Comparison of ENCODE assay signal across 23 cellular contexts in genomic region chr6:35064508-35065440, GRCh38.
DNase-seq lines count a peak whose midpoint lies in the region; ATAC-seq, FAIRE-seq and TF ChIP-seq lines count a peak whose summit lies in the region.
"Had no signal": no experiment of that assay in that cellular context is flagged by ENCODE, and none has a peak within 500 bp of the region (broad histone marks: within the 10 kb centered on the region; RNA-seq: fewer than 3 reads in every experiment).

No MANE protein-coding gene starts in this region.

- H3K9me3 ChIP-seq in K562 (replicated peaks; ENCODE audit: control insufficient read depth, insufficient read depth, low read depth, low read length): no peaks in the 10 kb centered on the region
- H3K9me3 ChIP-seq in spleen: no peaks in the 10 kb centered on the region
- H3K9me3 ChIP-seq: psoas muscle, tibial nerve had no signal

- H4K20me1 ChIP-seq in K562 (replicated peaks; ENCODE audit: control insufficient read depth, insufficient read depth, low read length): peaks cover 3% of the 10 kb centered on the region; the same call in 1 of the 2 replicates

- H2AFZ ChIP-seq in K562 (ENCODE audit: low read depth, low read length): no peak overlapping the region

- ATAC-seq in K562: peak; percentile 35; the same call in 2 of the 3 replicates
- ATAC-seq in GM19463 (IDR thresholded peaks at IDR 0.05; ENCODE audit: unreplicated experiment): no peak
- no peak for ATAC-seq in activated CD4-positive, CD25-positive, alpha-beta regulatory T cell treated with anti-CD3 and anti-CD28 coated beads, Interleukin-2, amount 50 U/mL, for 24 hours
- ATAC-seq in GM19455 (IDR thresholded peaks at IDR 0.05; ENCODE audit: unreplicated experiment): no peak
- ATAC-seq: activated CD8-positive, alpha-beta T cell treated with anti-CD3 and anti-CD28 coated beads, Interleukin-2, amount 10 ng/mL, durations not matched to agents 7 days and 5 days; activated T-cell treated with anti-CD3 and anti-CD28 coated beads, Interleukin-2, amount 50 U/mL, for 72 hours; psoas muscle; stimulated activated memory B cell treated with anti-CD40 and anti-IgM and Interleukin-4, amounts not matched to agents 10 μg/mL and 1 μg/mL and 100 μg/mL, for 72 hours had no signal

- no peak overlapping the region for H3K4me2 ChIP-seq in K562 (ENCODE audit: insufficient read depth, low read length)

- peak in 1 of 3 experiments; percentile 22; a peak in 1 of 6 replicates for TF ChIP-seq CTCF in K562 (IDR thresholded peaks at IDR 0.05 in 2 of 3, conservative IDR thresholded peaks at IDR 0.05 in 1 of 3; ENCODE audit: insufficient read depth in 2 of 3, low read depth in 1 of 3, low read length in 3 of 3)
- no peak for TF ChIP-seq CTCF in spleen (IDR thresholded peaks at IDR 0.05 in 8 of 11, conservative IDR thresholded peaks at IDR 0.05 in 3 of 11)

- TF ChIP-seq RAD21 in K562 (CRISPR knock-in tag; conservative IDR thresholded peaks at IDR 0.05 in 1 of 2, IDR thresholded peaks at IDR 0.05 in 1 of 2): no peak

- H3K27me3 ChIP-seq in K562 (ENCODE audit: control insufficient read depth in 2 of 2, insufficient read depth in 2 of 2, low read length in 2 of 2): no peaks in the 10 kb centered on the region
- H3K27me3 ChIP-seq in spleen (replicated peaks in 1 of 7): no peaks in the 10 kb centered on the region
- H3K27me3 ChIP-seq: brain microvascular endothelial cell, tibial nerve had no signal

- no TSS peak for BruUV-seq in K562 (replicated peaks; lab: Mats Ljungman, UMichigan)

- no peaks in the 10 kb centered on the region for H3K79me2 ChIP-seq in K562 (ENCODE audit: control insufficient read depth, insufficient read depth, low read length)

- in situ Hi-C loops in K562 (cut with MboI): no loop called here

- H3K4me3 ChIP-seq in K562 (no peak overlapping the region), spleen (no peak overlapping the region)
- H3K4me3 ChIP-seq: psoas muscle, tibial nerve had no signal

- POLR2A ChIA-PET in K562 (lab: Yijun Ruan, JAX): interaction anchor here (0.5 to 3.0 kb wide), 3 partner anchors 10 to 56 kb away, joined by 3 to 13 read pairs (median 3); no protein-coding TSS in a partner anchor

- H3K4me1 ChIP-seq in K562 (replicated peaks in 1 of 2; ENCODE audit: control insufficient read depth in 2 of 2, insufficient read depth in 2 of 2, low read length in 2 of 2) (peaks cover 0 to 3% of the 10 kb centered on the region in 2 experiments; a peak in 2 of 5 replicates), spleen (peaks cover 0 to 34% (median 16%) of the 10 kb centered on the region in 6 donors)
- H3K4me1 ChIP-seq: psoas muscle had no signal

- intact Hi-C loops in K562 (cut with micrococcal nuclease) (no loop called here), spleen (cut with DNase I; ENCODE audit: low total_unique reads) (loop anchor here (10.0 kb wide), 1 partner anchor 50 kb away; no protein-coding TSS in a partner anchor)

- peaks cover 2% of the 10 kb centered on the region for H3K9me1 ChIP-seq in K562 (ENCODE audit: control insufficient read depth, insufficient read depth, low read length)

- no peak overlapping the region for H3K27ac ChIP-seq in K562 (ENCODE audit: extremely low read depth, low read depth, low read length)
- no peak overlapping the region for H3K27ac ChIP-seq in spleen
- H3K27ac ChIP-seq: brain microvascular endothelial cell, psoas muscle had no signal

- WGBS in K562 (ENCODE audit: insufficient coverage, low coverage, missing lambda C conversion rate): 54% methylated on average over 10 of the region's 10 CpGs
- 83 to 94% (median 91%) methylated on average over 10 of the region's 10 CpGs for WGBS in spleen, 5 donors

- CTCF ChIA-PET in K562 (lab: Yijun Ruan, JAX; ENCODE audit: low intra/inter-chr PET ratio): no interaction called here

- FAIRE-seq in K562 (lab: Jason Lieb, UNC): no peak

- DNase-seq in EH (ENCODE audit: low read depth) (peak; percentile 13), K562 (ENCODE audit: extremely low read depth in 1 of 4, low spot score in 3 of 4) (peak in 2 of 4 experiments; percentile 31 to 52), iPS-NIHi11 (ENCODE audit: low spot score) (peak; percentile 62), spleen (peak; percentile 27), NCI-H2196 treated with DMSO at 0.1 percent for 48 hours (lab: John Stamatoyannopoulos, UW; ENCODE audit: unreplicated experiment) (no peak)
- DNase-seq: activated B cell treated with CpG ODN at 0.5 μM for 24 hours; activated CD8-positive, alpha-beta T cell treated with anti-CD3 and anti-CD28 coated beads, Interleukin-2, amount 10 ng/mL, durations not matched to agents 7 days and 5 days; activated T-cell treated with anti-CD3 and anti-CD28 coated beads, Interleukin-2, amount 50 U/mL, for 72 hours; brain microvascular endothelial cell; CD4-positive, alpha-beta memory T cell; dermis blood vessel endothelial cell; Karpas-422; NCI-H1092; NCI-H2081; NCI-H510A treated with DMSO at 0.1 percent for 48 hours; SHP77 treated with DMSO at 0.1 percent for 48 hours; stimulated activated CD4-positive, alpha-beta T cell treated with anti-CD3 and anti-CD28 coated beads, Interleukin-15, amount 100 ng/mL, for 24 hours had no signal

- peak overlapping the region in 1 of 2 experiments; percentile 31; a peak in 1 of 4 replicates for H3K9ac ChIP-seq in K562 (ENCODE audit: insufficient read depth in 1 of 2, low read depth in 2 of 2, low read length in 2 of 2)

- TF ChIP-seq EP300 in K562 (IDR thresholded peaks at IDR 0.05; ENCODE audit: low read length): no peak

- TF ChIP-seq POLR2A in K562 (conservative IDR thresholded peaks at IDR 0.05): no peak
- no peak for TF ChIP-seq POLR2A in spleen (IDR thresholded peaks at IDR 0.05)

- peaks cover 9% of the 10 kb centered on the region; the same call in 1 of the 3 replicates for H3K36me3 ChIP-seq in K562 (ENCODE audit: control insufficient read depth, insufficient read depth, low read length)
- peaks cover 0 to 100% (median 54%) of the 10 kb centered on the region in 6 donors for H3K36me3 ChIP-seq in spleen

TF ChIP-seq in K562, 482 proteins besides CTCF, POLR2A, EP300 and RAD21:
- TF ChIP-seq MAX (CRISPR knock-in tag; IDR thresholded peaks at IDR 0.05) (no peak), ZNF165 (CRISPR knock-in tag; IDR thresholded peaks at IDR 0.05; ENCODE audit: borderline replicate concordance) (no peak), CXXC5 (CRISPR knock-in tag; IDR thresholded peaks at IDR 0.05) (no peak), TEAD2 (tag; IDR thresholded peaks at IDR 0.05) (no peak), ARID4B (CRISPR knock-in tag; IDR thresholded peaks at IDR 0.05) (no peak), KAT8 (IDR thresholded peaks at IDR 0.05; ENCODE audit: low read depth) (no peak), HNRNPL (IDR thresholded peaks at IDR 0.05; ENCODE audit: low read depth, low read length) (no peak)
